11 cellular contexts compared by ENCODE assay signal in genomic region chr3:53677406-53677805, GRCh38.
DNase-seq lines count a peak whose midpoint lies in the region; ATAC-seq lines count a peak whose summit lies in the region.
"Had no signal": no experiment of that assay in that cellular context is flagged by ENCODE, and none has a peak within 500 bp of the region (broad histone marks: within the 10 kb centered on the region; RNA-seq: fewer than 3 reads in every experiment).

No MANE protein-coding gene starts in this region.

- no peak overlapping the region for H3K27ac ChIP-seq in right cardiac atrium (ENCODE audit: low read length)

- peak; percentile 59 for ATAC-seq in Right ventricle myocardium inferior
- peak; percentile 23 to 39 for ATAC-seq in right cardiac atrium
- no peak for ATAC-seq in GM21390 (IDR thresholded peaks at IDR 0.05; ENCODE audit: unreplicated experiment)
- ATAC-seq in GM18909 (IDR thresholded peaks at IDR 0.05; ENCODE audit: poor library complexity, unreplicated experiment) = no peak

- intact Hi-C loops in Right ventricle myocardium inferior (cut with DNase I) (loop anchor here (1.0 kb wide), 1 partner anchor 31 kb away; no protein-coding TSS in a partner anchor), cardiac septum (cut with DNase I) (no loop called here), right cardiac atrium (cut with DNase I) (no loop called here)

- H3K4me3 ChIP-seq in right cardiac atrium (ENCODE audit: low read length) = no peak overlapping the region

- H3K27me3 ChIP-seq in right cardiac atrium (ENCODE audit: control insufficient read depth, insufficient read depth) = no peaks in the 10 kb centered on the region

- H3K9me3 ChIP-seq in right cardiac atrium (ENCODE audit: control insufficient read depth, low read length) = no peaks in the 10 kb centered on the region

- H3K4me1 ChIP-seq in right cardiac atrium (ENCODE audit: control insufficient read depth, insufficient read depth, low read length) = peaks cover 5% of the 10 kb centered on the region

- WGBS in right cardiac atrium = 36% methylated on average over 4 of the region's 4 CpGs

- DNase-seq in Right ventricle myocardium inferior (ENCODE audit: missing footprints) = no peak
- DNase-seq in cardiac septum (ENCODE audit: low spot score) = no peak
- DNase-seq in RPMI8226 = peak; percentile 54
- no peak for DNase-seq in right cardiac atrium
- no peak for DNase-seq in NCI-H2107 treated with DMSO at 0.1 percent for 48 hours (lab: John Stamatoyannopoulos, UW; ENCODE audit: unreplicated experiment)
- DNase-seq in cortex of kidney (lab: John Stamatoyannopoulos, UW) = no peak
- DNase-seq: activated T-cell treated with anti-CD3 and anti-CD28 coated beads, Interleukin-2, amount 50 U/mL, for 24 hours; NCI-H1048; stimulated activated naive CD4-positive, alpha-beta T cell had no signal

Comparison
In these comparisons a context has a peak if more than half of its experiments do, and no peak if none do; other contexts are left out.
1. ATAC-seq: peak in Right ventricle myocardium inferior (single experiment) and right cardiac atrium (2 of 2); none in GM21390 (single experiment) and GM18909 (single experiment).